Comparison of ENCODE assay signal across 14 cellular contexts in genomic region chr1:235009561-235010306, GRCh38.
DNase-seq lines count a peak whose midpoint lies in the region; ATAC-seq, FAIRE-seq and TF ChIP-seq lines count a peak whose summit lies in the region.
"Had no signal": no experiment of that assay in that cellular context is flagged by ENCODE, and none has a peak within 500 bp of the region (broad histone marks: within the 10 kb centered on the region; RNA-seq: fewer than 3 reads in every experiment).

No MANE protein-coding gene starts in this region.

- no peak for FAIRE-seq in D721Med (lab: Jason Lieb, UNC)

- peak overlapping the region; percentile 76 for H3K27ac Mint-ChIP-seq in T-helper 1 cell treated with Interleukin-12 subunit alpha and Interleukin-12 subunit beta and Interleukin-4 antibody, amounts not matched to agents 30 μg/mL and 1 μg/mL, for 36 hours
- H3K27ac Mint-ChIP-seq in activated naive CD8-positive, alpha-beta T cell treated with anti-CD3 and anti-CD28 coated beads, Interleukin-2, amount 10 ng/mL, durations not matched to agents 7 days and 5 days: peak overlapping the region; percentile 83
- H3K27ac Mint-ChIP-seq in osteocyte (ENCODE audit: unreplicated experiment): peak overlapping the region; percentile 62

- DNase-seq in T-helper 1 cell (no peak), GM06990 (ENCODE audit: extremely low read depth, insufficient read length) (peak; percentile 57), osteocyte (ENCODE audit: extremely low spot score, unreplicated experiment) (no peak), D721Med (ENCODE audit: insufficient read length, low spot score) (no peak), GM10248 (ENCODE audit: extremely low spot score) (no peak)
- DNase-seq in activated naive CD8-positive, alpha-beta T cell treated with anti-CD3 and anti-CD28 coated beads, Interleukin-2, amount 10 ng/mL, durations not matched to agents 7 days and 5 days: no peak
- DNase-seq: EL; left ventricle myocardium inferior; NCI-H1436; NCI-H446; stimulated activated CD4-positive, alpha-beta T cell treated with anti-CD3 and anti-CD28 coated beads, Interleukin-15, amount 100 ng/mL, for 24 hours had no signal

- CTCF ChIA-PET in GM10248 (lab: Yijun Ruan, JAX): interaction anchor here (0.9 to 1.8 kb wide), 6 partner anchors 12 to 74 kb away, joined by 3 to 5 read pairs (median 4); no protein-coding TSS in a partner anchor

- peaks cover 73% of the 10 kb centered on the region for H3K4me1 Mint-ChIP-seq in T-helper 1 cell treated with Interleukin-12 subunit alpha and Interleukin-12 subunit beta and Interleukin-4 antibody, amounts not matched to agents 30 μg/mL and 1 μg/mL, for 36 hours (ENCODE audit: low read depth)
- peaks cover 72% of the 10 kb centered on the region for H3K4me1 Mint-ChIP-seq in activated naive CD8-positive, alpha-beta T cell treated with anti-CD3 and anti-CD28 coated beads, Interleukin-2, amount 10 ng/mL, durations not matched to agents 7 days and 5 days
- H3K4me1 Mint-ChIP-seq in osteocyte (ENCODE audit: unreplicated experiment): peaks cover 36% of the 10 kb centered on the region

- no peaks in the 10 kb centered on the region for H3K27me3 Mint-ChIP-seq in T-helper 1 cell treated with Interleukin-12 subunit alpha and Interleukin-12 subunit beta and Interleukin-4 antibody, amounts not matched to agents 30 μg/mL and 1 μg/mL, for 36 hours (ENCODE audit: low read depth)
- no peaks in the 10 kb centered on the region for H3K27me3 Mint-ChIP-seq in activated naive CD8-positive, alpha-beta T cell treated with anti-CD3 and anti-CD28 coated beads, Interleukin-2, amount 10 ng/mL, durations not matched to agents 7 days and 5 days
- no peaks in the 10 kb centered on the region for H3K27me3 Mint-ChIP-seq in osteocyte (ENCODE audit: unreplicated experiment)

- peaks cover 14% of the 10 kb centered on the region for H3K9me3 Mint-ChIP-seq in T-helper 1 cell treated with Interleukin-12 subunit alpha and Interleukin-12 subunit beta and Interleukin-4 antibody, amounts not matched to agents 30 μg/mL and 1 μg/mL, for 36 hours
- peaks cover 6% of the 10 kb centered on the region for H3K9me3 Mint-ChIP-seq in activated naive CD8-positive, alpha-beta T cell treated with anti-CD3 and anti-CD28 coated beads, Interleukin-2, amount 10 ng/mL, durations not matched to agents 7 days and 5 days
- H3K9me3 Mint-ChIP-seq in osteocyte (ENCODE audit: unreplicated experiment): no peaks in the 10 kb centered on the region

- POLR2A ChIA-PET in activated naive CD8-positive, alpha-beta T cell treated with anti-CD3 and anti-CD28 coated beads, Interleukin-2, amount 10 ng/mL, durations not matched to agents 7 days and 5 days (lab: Charles Lee): interaction anchor here (0.9 to 1.0 kb wide), 2 partner anchors 401 to 406 kb away, joined by 3 to 4 read pairs; no protein-coding TSS in a partner anchor
- POLR2A ChIA-PET in GM10248 (lab: Yijun Ruan, JAX): interaction anchor here (0.6 to 1.8 kb wide), 3 partner anchors 29 to 400 kb away, joined by 3 to 5 read pairs (median 5); partner anchors contain the start of gene IRF2BP2

- peaks cover 33% of the 10 kb centered on the region for H3K36me3 Mint-ChIP-seq in T-helper 1 cell treated with Interleukin-12 subunit alpha and Interleukin-12 subunit beta and Interleukin-4 antibody, amounts not matched to agents 30 μg/mL and 1 μg/mL, for 36 hours (ENCODE audit: low read depth)
- peaks cover 24% of the 10 kb centered on the region for H3K36me3 Mint-ChIP-seq in activated naive CD8-positive, alpha-beta T cell treated with anti-CD3 and anti-CD28 coated beads, Interleukin-2, amount 10 ng/mL, durations not matched to agents 7 days and 5 days
- peaks cover 3% of the 10 kb centered on the region for H3K36me3 Mint-ChIP-seq in osteocyte (ENCODE audit: unreplicated experiment)

- ATAC-seq in activated naive CD8-positive, alpha-beta T cell treated with anti-CD3 and anti-CD28 coated beads, Interleukin-2, amount 10 ng/mL, durations not matched to agents 7 days and 5 days (ENCODE audit: low read depth): no peak
- no peak for ATAC-seq in GM21390 (IDR thresholded peaks at IDR 0.05; ENCODE audit: unreplicated experiment)

- H3K4me3 ChIP-seq in GM06990 (replicated peaks; ENCODE audit: low read depth, low read length): no peak overlapping the region
- H3K4me3 ChIP-seq: HAP-1, left ventricle myocardium inferior had no signal

- H3K27me3 ChIP-seq in GM06990 (replicated peaks; ENCODE audit: control insufficient read depth, insufficient read depth, low read length): no peaks in the 10 kb centered on the region

- peak overlapping the region; percentile 15 for H3K4me3 Mint-ChIP-seq in T-helper 1 cell treated with Interleukin-12 subunit alpha and Interleukin-12 subunit beta and Interleukin-4 antibody, amounts not matched to agents 30 μg/mL and 1 μg/mL, for 36 hours
- peak overlapping the region; percentile 42 for H3K4me3 Mint-ChIP-seq in activated naive CD8-positive, alpha-beta T cell treated with anti-CD3 and anti-CD28 coated beads, Interleukin-2, amount 10 ng/mL, durations not matched to agents 7 days and 5 days
- no peak overlapping the region for H3K4me3 Mint-ChIP-seq in osteocyte (ENCODE audit: unreplicated experiment)

- no peaks in the 10 kb centered on the region for H3K36me3 ChIP-seq in GM06990 (ENCODE audit: control insufficient read depth, insufficient read depth, low read length)
- H3K36me3 ChIP-seq: HAP-1, left ventricle myocardium inferior had no signal

- TF ChIP-seq CTCF in GM06990 (IDR thresholded peaks at IDR 0.05; ENCODE audit: insufficient read depth, low read length, poor library complexity, severe bottlenecking) (no peak), osteocyte (IDR thresholded peaks at IDR 0.05) (no peak), D721Med (IDR thresholded peaks at IDR 0.05; ENCODE audit: insufficient read depth, missing control alignments) (no peak), GM10248 (IDR thresholded peaks at IDR 0.05; ENCODE audit: control extremely low read depth, extremely low read depth, low read depth, missing control alignments) (no peak)
